1 cellular context compared by ENCODE assay signal in genomic region chr15:67501836-67502461, GRCh38.
TF ChIP-seq lines count a peak whose summit lies in the region.

No MANE protein-coding gene starts in this region.

TF ChIP-seq in GM23338, 12 proteins besides CTCF, POLR2A, EP300 and RAD21 (continued from another document):
- TF ChIP-seq ZNF462 (CRISPR knock-in tag; IDR thresholded peaks at IDR 0.05) (no peak), POLR2AphosphoS5 (IDR thresholded peaks at IDR 0.05; ENCODE audit: low read depth) (no peak), ZNF114 (CRISPR knock-in tag; IDR thresholded peaks at IDR 0.05) (no peak), JUNB (IDR thresholded peaks at IDR 0.05; ENCODE audit: unreplicated experiment) (no peak), REST (IDR thresholded peaks at IDR 0.05; ENCODE audit: unreplicated experiment) (no peak), CREB1 (CRISPR knock-in tag; IDR thresholded peaks at IDR 0.05; ENCODE audit: low read depth) (no peak)
